ENCODE assay signal across 16 cellular contexts in genomic region chr2:242075163-242075562, GRCh38.
DNase-seq lines count a peak whose midpoint lies in the region; ATAC-seq, FAIRE-seq and TF ChIP-seq lines count a peak whose summit lies in the region.
"Had no signal": no experiment of that assay in that cellular context is flagged by ENCODE, and none has a peak within 500 bp of the region (broad histone marks: within the 10 kb centered on the region; RNA-seq: fewer than 3 reads in every experiment).

No MANE protein-coding gene starts in this region.

- H3K9me3 ChIP-seq in body of pancreas (no peaks in the 10 kb centered on the region), keratinocyte (ENCODE audit: control insufficient read depth, low read depth, low read length) (no peaks in the 10 kb centered on the region), upper lobe of left lung (no peaks in the 10 kb centered on the region)
- H3K9me3 ChIP-seq: gastrocnemius medialis, ovary had no signal

- H3K36me3 ChIP-seq in body of pancreas (replicated peaks in 1 of 2; ENCODE audit: insufficient read depth in 1 of 2, low read depth in 2 of 2) (no peaks in the 10 kb centered on the region), keratinocyte (ENCODE audit: control insufficient read depth in 2 of 2, extremely low read depth in 1 of 2, insufficient read depth in 2 of 2, low read length in 2 of 2) (no peaks in the 10 kb centered on the region), upper lobe of left lung (no peaks in the 10 kb centered on the region)
- H3K36me3 ChIP-seq: gastrocnemius medialis, ovary had no signal

- TF ChIP-seq RAD21 in Ishikawa (IDR thresholded peaks at IDR 0.05; ENCODE audit: low read depth) = no peak

- no peaks in the 10 kb centered on the region for H3K9me1 ChIP-seq in keratinocyte (ENCODE audit: control insufficient read depth, extremely low read depth, insufficient read depth, low read length)

- H3K79me2 ChIP-seq in keratinocyte (ENCODE audit: control insufficient read depth, insufficient read depth, low read length) = no peaks in the 10 kb centered on the region

- no peak overlapping the region for H3K9ac ChIP-seq in keratinocyte (ENCODE audit: control insufficient read depth, extremely low read depth, insufficient read depth, low read length)

- no peak for FAIRE-seq in keratinocyte (lab: Jason Lieb, UNC)
- FAIRE-seq: GM12891 had no signal

- H3K4me3 ChIP-seq in AG10803 (ENCODE audit: low read length) (no peak overlapping the region), body of pancreas (no peak overlapping the region), keratinocyte (ENCODE audit: control insufficient read depth in 2 of 3, extremely low read depth in 1 of 3, insufficient read depth in 2 of 3, low read depth in 1 of 3, low read length in 3 of 3) (no peak overlapping the region), upper lobe of left lung (no peak overlapping the region)
- H3K4me3 ChIP-seq: gastrocnemius medialis, ovary had no signal

- DNase-seq in AG10803 (ENCODE audit: low read depth) = peak; percentile 96
- DNase-seq in body of pancreas = no peak
- no peak for DNase-seq in keratinocyte (ENCODE audit: low read depth, low spot score)
- DNase-seq in GDM1 (lab: John Stamatoyannopoulos, UW) = no peak
- no peak for DNase-seq in upper lobe of left lung
- no peak for DNase-seq in activated effector memory CD4-positive, alpha-beta T cell treated with anti-CD3 and anti-CD28 coated beads, Interleukin-2, amount 50 U/mL, for 16 hours
- no peak for DNase-seq in SHP77 treated with DMSO at 0.1 percent for 48 hours (lab: John Stamatoyannopoulos, UW)
- DNase-seq: activated T-cell treated with anti-CD3 and anti-CD28 coated beads, Interleukin-2, amount 50 U/mL, for 72 hours; DND-41; gastrocnemius medialis; MM.1S; ovary; T1000 had no signal

- H2AFZ ChIP-seq in keratinocyte (ENCODE audit: control insufficient read depth, low read length) = no peak overlapping the region

- H3K27ac ChIP-seq in body of pancreas = peak overlapping the region in 3 of 4 donors; percentile 22 to 27 (median 26)
- no peak overlapping the region for H3K27ac ChIP-seq in keratinocyte (ENCODE audit: control insufficient read depth, insufficient read depth, low read length)
- no peak overlapping the region for H3K27ac ChIP-seq in upper lobe of left lung
- H3K27ac ChIP-seq: C4-2B, gastrocnemius medialis, ovary had no signal

- TF ChIP-seq POLR2A in body of pancreas (IDR thresholded peaks at IDR 0.05) = no peak
- no peak for TF ChIP-seq POLR2A in upper lobe of left lung (IDR thresholded peaks at IDR 0.05)

- H3K4me2 ChIP-seq in keratinocyte (ENCODE audit: control insufficient read depth, extremely low read depth, insufficient read depth, low read depth, low read length) = peak overlapping the region; percentile 45

- H3K27me3 ChIP-seq in body of pancreas (no peaks in the 10 kb centered on the region), keratinocyte (ENCODE audit: control insufficient read depth, extremely low read depth, insufficient read depth, low read length) (no peaks in the 10 kb centered on the region), upper lobe of left lung (no peaks in the 10 kb centered on the region)
- H3K27me3 ChIP-seq: ovary had no signal

- H3K4me1 ChIP-seq in body of pancreas = peaks cover 30% of the 10 kb centered on the region
- peaks cover 15% of the 10 kb centered on the region for H3K4me1 ChIP-seq in keratinocyte (ENCODE audit: control insufficient read depth, extremely low read depth, insufficient read depth, low read length)
- no peaks in the 10 kb centered on the region for H3K4me1 ChIP-seq in upper lobe of left lung
- H3K4me1 ChIP-seq: gastrocnemius medialis had no signal

- TF ChIP-seq CTCF in AG10803 (conservative IDR thresholded peaks at IDR 0.05; ENCODE audit: low read length) (no peak), body of pancreas (IDR thresholded peaks at IDR 0.05) (no peak), keratinocyte (optimal IDR thresholded peaks at IDR 0.05 in 1 of 3, IDR thresholded peaks at IDR 0.05 in 1 of 3, conservative IDR thresholded peaks at IDR 0.05 in 1 of 3; ENCODE audit: extremely low read depth in 1 of 3, insufficient read depth in 2 of 3, low read length in 3 of 3) (no peak), upper lobe of left lung (IDR thresholded peaks at IDR 0.05) (no peak)

- dilution Hi-C loops in keratinocyte (cut with MboI; ENCODE audit: extremely low pct_ligation_motif_present, low sequenced_read_pairs) = no loop called here

- ATAC-seq in body of pancreas = no peak
- ATAC-seq in upper lobe of left lung (ENCODE audit: low FRiP score in 2 of 2) = no peak
- ATAC-seq: activated T-cell treated with anti-CD3 and anti-CD28 coated beads, Interleukin-2, amount 50 U/mL, for 72 hours; gastrocnemius medialis had no signal

- intact Hi-C loops in body of pancreas (cut with DNase I) = no loop called here

- TF ChIP-seq EP300 in Ishikawa (IDR thresholded peaks at IDR 0.05; ENCODE audit: borderline replicate concordance) (no peak; the same call in 1 of the 2 replicates), upper lobe of left lung (IDR thresholded peaks at IDR 0.05) (no peak)

- H4K20me1 ChIP-seq in keratinocyte (ENCODE audit: control insufficient read depth, extremely low read depth, insufficient read depth, low read length) = no peaks in the 10 kb centered on the region

- 35 to 44% methylated on average over 2 of the region's 2 CpGs for WGBS in body of pancreas, 2 donors
- WGBS in upper lobe of left lung, 2 donors = 31 to 45% methylated on average over 2 of the region's 2 CpGs

TF ChIP-seq in Ishikawa, 13 proteins besides CTCF, POLR2A, EP300 and RAD21:
- TF ChIP-seq, protein P1, sequence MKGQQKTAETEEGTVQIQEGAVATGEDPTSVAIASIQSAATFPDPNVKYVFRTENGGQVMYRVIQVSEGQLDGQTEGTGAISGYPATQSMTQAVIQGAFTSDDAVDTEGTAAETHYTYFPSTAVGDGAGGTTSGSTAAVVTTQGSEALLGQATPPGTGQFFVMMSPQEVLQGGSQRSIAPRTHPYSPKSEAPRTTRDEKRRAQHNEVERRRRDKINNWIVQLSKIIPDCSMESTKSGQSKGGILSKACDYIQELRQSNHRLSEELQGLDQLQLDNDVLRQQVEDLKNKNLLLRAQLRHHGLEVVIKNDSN (IDR thresholded peaks at IDR 0.05) = peak; percentile 88
- TF ChIP-seq NFIC (IDR thresholded peaks at IDR 0.05) (peak; percentile 49; the same call in 1 of the 2 replicates), FOXM1 (IDR thresholded peaks at IDR 0.05; ENCODE audit: borderline replicate concordance, low read depth) (no peak), TEAD4 (IDR thresholded peaks at IDR 0.05) (peak; percentile 71), CEBPB (IDR thresholded peaks at IDR 0.05) (peak; percentile 59), ZBTB7A (IDR thresholded peaks at IDR 0.05; ENCODE audit: low read depth) (no peak)
- TF ChIP-seq, protein P2, sequence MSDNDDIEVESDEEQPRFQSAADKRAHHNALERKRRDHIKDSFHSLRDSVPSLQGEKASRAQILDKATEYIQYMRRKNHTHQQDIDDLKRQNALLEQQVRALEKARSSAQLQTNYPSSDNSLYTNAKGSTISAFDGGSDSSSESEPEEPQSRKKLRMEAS (IDR thresholded peaks at IDR 0.05) = peak; percentile 11; the same call in 1 of the 2 replicates
- TF ChIP-seq, protein P3, sequence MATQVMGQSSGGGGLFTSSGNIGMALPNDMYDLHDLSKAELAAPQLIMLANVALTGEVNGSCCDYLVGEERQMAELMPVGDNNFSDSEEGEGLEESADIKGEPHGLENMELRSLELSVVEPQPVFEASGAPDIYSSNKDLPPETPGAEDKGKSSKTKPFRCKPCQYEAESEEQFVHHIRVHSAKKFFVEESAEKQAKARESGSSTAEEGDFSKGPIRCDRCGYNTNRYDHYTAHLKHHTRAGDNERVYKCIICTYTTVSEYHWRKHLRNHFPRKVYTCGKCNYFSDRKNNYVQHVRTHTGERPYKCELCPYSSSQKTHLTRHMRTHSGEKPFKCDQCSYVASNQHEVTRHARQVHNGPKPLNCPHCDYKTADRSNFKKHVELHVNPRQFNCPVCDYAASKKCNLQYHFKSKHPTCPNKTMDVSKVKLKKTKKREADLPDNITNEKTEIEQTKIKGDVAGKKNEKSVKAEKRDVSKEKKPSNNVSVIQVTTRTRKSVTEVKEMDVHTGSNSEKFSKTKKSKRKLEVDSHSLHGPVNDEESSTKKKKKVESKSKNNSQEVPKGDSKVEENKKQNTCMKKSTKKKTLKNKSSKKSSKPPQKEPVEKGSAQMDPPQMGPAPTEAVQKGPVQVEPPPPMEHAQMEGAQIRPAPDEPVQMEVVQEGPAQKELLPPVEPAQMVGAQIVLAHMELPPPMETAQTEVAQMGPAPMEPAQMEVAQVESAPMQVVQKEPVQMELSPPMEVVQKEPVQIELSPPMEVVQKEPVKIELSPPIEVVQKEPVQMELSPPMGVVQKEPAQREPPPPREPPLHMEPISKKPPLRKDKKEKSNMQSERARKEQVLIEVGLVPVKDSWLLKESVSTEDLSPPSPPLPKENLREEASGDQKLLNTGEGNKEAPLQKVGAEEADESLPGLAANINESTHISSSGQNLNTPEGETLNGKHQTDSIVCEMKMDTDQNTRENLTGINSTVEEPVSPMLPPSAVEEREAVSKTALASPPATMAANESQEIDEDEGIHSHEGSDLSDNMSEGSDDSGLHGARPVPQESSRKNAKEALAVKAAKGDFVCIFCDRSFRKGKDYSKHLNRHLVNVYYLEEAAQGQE (IDR thresholded peaks at IDR 0.05; ENCODE audit: low read depth) = no peak

Comparison
In these comparisons a context has a peak if more than half of its experiments do, and no peak if none do; other contexts are left out.
1. H3K27ac ChIP-seq: peak in body of pancreas (3 of 4); none in keratinocyte (single experiment) and upper lobe of left lung (0 of 4).